In the genomic region with DNA sequence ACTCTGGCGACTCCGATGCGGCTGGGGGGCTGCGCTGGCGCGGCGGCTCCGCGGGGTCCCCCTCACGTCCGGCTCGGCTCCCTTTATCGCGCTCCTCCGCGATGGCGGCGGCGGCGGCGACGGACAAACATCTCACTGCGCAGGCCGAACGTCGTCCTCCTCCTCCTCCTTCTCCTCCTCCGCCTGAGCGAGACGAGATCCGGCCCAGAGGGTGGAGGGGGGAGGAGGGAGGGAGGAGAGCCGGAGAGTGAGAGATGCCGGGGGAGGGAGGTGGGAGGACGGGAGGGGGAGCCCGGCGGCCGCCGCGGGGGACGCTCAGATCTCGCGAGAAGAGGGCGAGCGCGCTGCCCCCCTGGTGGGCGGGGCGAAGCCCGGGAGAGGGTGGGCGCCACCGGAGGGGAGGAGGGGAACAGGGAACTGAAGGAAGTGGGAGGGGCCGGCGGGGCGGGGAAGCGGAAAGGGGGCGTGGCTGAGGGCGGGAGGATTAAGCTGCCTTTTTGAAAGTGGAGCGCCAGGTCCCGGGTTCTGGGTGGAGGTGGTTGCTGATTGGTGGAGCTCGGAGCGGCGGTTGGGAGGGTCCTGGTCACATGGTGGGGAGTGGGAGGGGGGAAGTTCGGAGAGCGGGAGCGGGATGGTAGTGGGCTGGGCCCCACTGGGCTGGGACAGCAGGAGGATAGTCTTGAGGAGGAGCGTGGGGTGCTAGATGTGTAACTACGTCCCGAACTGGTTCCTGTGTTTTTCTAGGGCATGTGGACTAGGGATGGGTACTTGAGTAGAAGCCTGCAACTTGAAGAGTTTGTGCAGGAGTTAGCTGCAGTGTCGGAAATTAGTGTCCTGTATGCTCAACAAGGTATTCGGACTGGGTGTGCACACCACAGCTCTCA, we compare ENCODE assay signal across 7 cellular contexts. TPM values are rescaled to one million over a fixed set of nuclear protein-coding genes. Genes with fewer than 3 reads are reported as not detected.
DNase-seq lines count a peak whose midpoint lies in the region; ATAC-seq, FAIRE-seq and TF ChIP-seq lines count a peak whose summit lies in the region.

A gene (minus strand): TSS at position 159 of the 884 bp plus-strand sequence. CDS start 354 bp downstream, outside the sequence.

- H3K9ac ChIP-seq in astrocyte (ENCODE audit: low read length), result peak within 1 kb of the TSS; percentile 95

- ATAC-seq in GM18505 (IDR thresholded peaks at IDR 0.05; ENCODE audit: unreplicated experiment) (peak; percentile 71), HG02973 (IDR thresholded peaks at IDR 0.05; ENCODE audit: unreplicated experiment) (peak; percentile 66)

- H3K4me3 Mint-ChIP-seq in astrocyte (ENCODE audit: unreplicated experiment), result peak within 1 kb of the TSS; percentile 100

- H3K79me2 ChIP-seq in astrocyte (ENCODE audit: insufficient read depth, low read length), result peaks cover 44% of the 10 kb centered on the region

- TF ChIP-seq CTCF in astrocyte (IDR thresholded peaks at IDR 0.05; ENCODE audit: insufficient read depth, low read depth, low read length), result no peak

- H3K27me3 Mint-ChIP-seq in astrocyte (ENCODE audit: low read depth, unreplicated experiment), result no peaks in the 10 kb centered on the region

- H3K27me3 ChIP-seq in astrocyte (ENCODE audit: insufficient read depth, low read length), result no peaks in the 10 kb centered on the region

- no peaks in the 10 kb centered on the region for H3K9me3 Mint-ChIP-seq in astrocyte (ENCODE audit: unreplicated experiment)

- H3K4me3 ChIP-seq in astrocyte (ENCODE audit: insufficient read depth, low read depth, low read length), result peak within 1 kb of the TSS; percentile 98

- H3K36me3 Mint-ChIP-seq in astrocyte (ENCODE audit: low read depth, unreplicated experiment), result no peaks in the 10 kb centered on the region

- no peaks in the 10 kb centered on the region for H3K36me3 ChIP-seq in astrocyte (ENCODE audit: insufficient read depth, low read length)

- peak within 1 kb of the TSS; percentile 99 for H3K4me2 ChIP-seq in astrocyte (ENCODE audit: low read length)

- H3K4me1 ChIP-seq in astrocyte (ENCODE audit: insufficient read depth, low read length), result peaks cover 9% of the 10 kb centered on the region

- no peak for FAIRE-seq in astrocyte (lab: Jason Lieb, UNC)

- peak within 1 kb of the TSS; percentile 99 for H2AFZ ChIP-seq in astrocyte (ENCODE audit: low read depth, low read length)

- peaks cover 40% of the 10 kb centered on the region for H4K20me1 ChIP-seq in astrocyte (ENCODE audit: insufficient read depth, low read length)

- peak within 1 kb of the TSS; percentile 89 for H3K27ac ChIP-seq in astrocyte (ENCODE audit: low read depth, low read length)

- DNase-seq in NCI-H2029 (lab: John Stamatoyannopoulos, UW) (peak; percentile 95), T-helper 22 cell (ENCODE audit: low read depth) (peak; percentile 98), astrocyte (ENCODE audit: low read depth) (peak; percentile 91), hepatic stellate cell (ENCODE audit: low spot score) (peak; percentile 94), renal cortical epithelial cell (ENCODE audit: low read depth) (peak; percentile 89)

- H3K27ac Mint-ChIP-seq in astrocyte (ENCODE audit: unreplicated experiment), result peak within 1 kb of the TSS; percentile 87

- H3K4me1 Mint-ChIP-seq in astrocyte (ENCODE audit: low read depth, unreplicated experiment), result peaks cover 11% of the 10 kb centered on the region

- peak; percentile 71 for TF ChIP-seq POLR2A in GM18505 (IDR thresholded peaks at IDR 0.05; ENCODE audit: borderline replicate concordance, extremely low read depth, insufficient read depth, insufficient read length)

- no peaks in the 10 kb centered on the region for H3K9me3 ChIP-seq in astrocyte (ENCODE audit: insufficient read depth, low read depth, low read length)

RNA-seq across cellular contexts. Expression of the gene that starts here (rescaled TPM):
- 78.2 and 95.5 TPM in 2 replicates for total RNA-seq in astrocyte
- total RNA-seq in renal cortical epithelial cell, result 84.4 and 139 TPM in 2 replicates

Comparison
In these comparisons a context has a peak if more than half of its experiments do, and no peak if none do; other contexts are left out.
1. Peak in every context shown above with its lines: DNase-seq, ATAC-seq, H3K4me3 ChIP-seq and H3K27ac ChIP-seq.